In genomic region chr9:136095495-136096058, GRCh38 we compare ENCODE assay signal across 9 cellular contexts. TPM values are rescaled to one million over a fixed set of nuclear protein-coding genes. Genes with fewer than 3 reads are reported as not detected.
A peak's percentile ranks its signal among the peaks of the same experiment; 100 is the strongest.
DNase-seq lines count a peak whose midpoint lies in the region; ATAC-seq and TF ChIP-seq lines count a peak whose summit lies in the region.
"Had no signal": no experiment of that assay in that cellular context is flagged by ENCODE, and none has a peak within 500 bp of the region (broad histone marks: within the 10 kb centered on the region; RNA-seq: fewer than 3 reads in every experiment).

No MANE protein-coding gene starts in this region.

- H3K9me3 ChIP-seq in NT2/D1 (ENCODE audit: insufficient read depth, low read length): no peaks in the 10 kb centered on the region
- no peaks in the 10 kb centered on the region for H3K9me3 ChIP-seq in uterus

- DNase-seq in COLO668 (lab: John Stamatoyannopoulos, UW; ENCODE audit: unreplicated experiment) (peak; percentile 49), NT2/D1 (ENCODE audit: low read depth, low spot score) (no peak), dermis blood vessel endothelial cell (peak; percentile 60), mesendoderm (no peak), uterus (no peak), OCI-M2 (lab: John Stamatoyannopoulos, UW; ENCODE audit: unreplicated experiment) (no peak), KG1 (lab: John Stamatoyannopoulos, UW) (no peak)

- peak overlapping the region; percentile 49 for H3K4me3 ChIP-seq in NT2/D1 (ENCODE audit: insufficient read length, low read depth)
- H3K4me3 ChIP-seq in mesendoderm (ENCODE audit: low read length): no peak overlapping the region
- peak overlapping the region; percentile 82 to 86 for H3K4me3 ChIP-seq in uterus

- H2BK120ac ChIP-seq in mesendoderm (ENCODE audit: low read depth, low read length): no peak overlapping the region

- WGBS in mesendoderm (ENCODE audit: extremely low coverage, insufficient coverage, low lambda C conversion rate): no CpG with 5 or more reads among the region's 73 CpGs

- H3K18ac ChIP-seq in mesendoderm (ENCODE audit: low read length): no peak overlapping the region

- H4K5ac ChIP-seq in mesendoderm (ENCODE audit: low read length): no peak overlapping the region

- H3K27me3 ChIP-seq in NT2/D1 (ENCODE audit: insufficient read depth, insufficient read length) (peaks cover 11% of the 10 kb centered on the region), mesendoderm (ENCODE audit: insufficient read depth, low read length, poor library complexity) (peaks cover 2% of the 10 kb centered on the region), uterus (no peaks in the 10 kb centered on the region)

- no peak for ATAC-seq in GM19452 (IDR thresholded peaks at IDR 0.05; ENCODE audit: unreplicated experiment)

- peaks cover 12% of the 10 kb centered on the region for H3K36me3 ChIP-seq in NT2/D1 (ENCODE audit: insufficient read depth, insufficient read length, low read length)
- H3K36me3 ChIP-seq in mesendoderm (ENCODE audit: control insufficient read depth, insufficient read depth, low read length): no peaks in the 10 kb centered on the region
- H3K36me3 ChIP-seq in uterus: no peaks in the 10 kb centered on the region

- no peak overlapping the region for H2BK5ac ChIP-seq in mesendoderm (ENCODE audit: low read length)

- no peaks in the 10 kb centered on the region for H3K79me1 ChIP-seq in mesendoderm (ENCODE audit: low read length)

- TF ChIP-seq CTCF in uterus (IDR thresholded peaks at IDR 0.05): no peak

- peaks cover 41% of the 10 kb centered on the region for H3K4me1 ChIP-seq in NT2/D1 (ENCODE audit: insufficient read depth, insufficient read length)
- no peaks in the 10 kb centered on the region for H3K4me1 ChIP-seq in mesendoderm (ENCODE audit: control insufficient read depth, low read depth, low read length)
- H3K4me1 ChIP-seq in uterus: peaks cover 0 to 24% of the 10 kb centered on the region in 2 donors

- no peak overlapping the region for H4K8ac ChIP-seq in mesendoderm (ENCODE audit: low read depth, low read length)

- no peaks in the 10 kb centered on the region for H3K79me2 ChIP-seq in mesendoderm (ENCODE audit: control insufficient read depth, insufficient read depth, low read length)

- intact Hi-C loops in uterus (cut with DNase I; ENCODE audit: low total_unique reads): no loop called here

- H3K4ac ChIP-seq in mesendoderm (ENCODE audit: low read depth, low read length): no peak overlapping the region

- TF ChIP-seq POLR2A in uterus (IDR thresholded peaks at IDR 0.05): no peak

- H2AK5ac ChIP-seq in mesendoderm (ENCODE audit: low read length): no peak overlapping the region

- no peak overlapping the region for H3K23ac ChIP-seq in mesendoderm (ENCODE audit: low read length)

- no peak overlapping the region for H3K27ac ChIP-seq in mesendoderm (ENCODE audit: low read depth, low read length)
- H3K27ac ChIP-seq in uterus: peak overlapping the region; percentile 93 to 94
- H3K27ac ChIP-seq: KMS-11 had no signal

- H3K56ac ChIP-seq in mesendoderm (ENCODE audit: low read length): peak overlapping the region; percentile 64

- H2BK15ac ChIP-seq in mesendoderm (replicated peaks; ENCODE audit: low read depth): no peak overlapping the region

- peak overlapping the region; percentile 62 for H3K9ac ChIP-seq in NT2/D1 (ENCODE audit: insufficient read length, low read depth)
- peak overlapping the region; percentile 56 for H3K9ac ChIP-seq in mesendoderm (ENCODE audit: low read length)
- H3K9ac ChIP-seq: KMS-11 had no signal

- H3K4me2 ChIP-seq in mesendoderm (ENCODE audit: low read length): peak overlapping the region; percentile 40
- H3K4me2 ChIP-seq: KMS-11 had no signal

RNA-seq across cellular contexts. Expression of gene NACC2, which starts 0.5 kb away (rescaled TPM):
- total RNA-seq in dermis blood vessel endothelial cell (21.6 and 26.5 TPM in 2 replicates), uterus (10 to 100 TPM in 3 of 4 donors, 1 to 10 TPM in 1; 8.2 to 57.5 (median 19.1) TPM)
- polyA plus RNA-seq in mesendoderm (2013, experiment 1 of 2): 2.0 TPM
- 2.2 TPM for polyA plus RNA-seq in mesendoderm (2013, experiment 2 of 2)

RNA-seq across cellular contexts. Expression of gene TMEM250, which starts 23.1 kb away (rescaled TPM):
- total RNA-seq in dermis blood vessel endothelial cell: 59.7 and 73.7 TPM in 2 replicates
- 21.7 TPM for polyA plus RNA-seq in mesendoderm (2013, experiment 1 of 2)
- 22.2 TPM for polyA plus RNA-seq in mesendoderm (2013, experiment 2 of 2)
- 10 to 100 TPM; 14.7 to 42.0 (median 28.0) TPM for total RNA-seq in uterus

Comparison
In these comparisons a context has a peak if more than half of its experiments do, and no peak if none do; other contexts are left out.
1. DNase-seq: peak in COLO668 (single experiment) and dermis blood vessel endothelial cell (single experiment); none in NT2/D1 (single experiment), mesendoderm (single experiment), uterus (0 of 2), OCI-M2 (single experiment) and KG1 (single experiment).